In genomic region chr10:7370511-7370910, GRCh38 we compare ENCODE assay signal across 24 cellular contexts.
"Had no signal": no experiment of that assay in that cellular context is flagged by ENCODE, and none has a peak within 500 bp of the region (broad histone marks: within the 10 kb centered on the region; RNA-seq: fewer than 3 reads in every experiment).

No MANE protein-coding gene starts in this region.

- H3K4me3 Mint-ChIP-seq: activated CD4-positive, alpha-beta T cell treated with anti-CD3 and anti-CD28 coated beads for 36 hours; activated CD8-positive, alpha-beta T cell treated with anti-CD3 and anti-CD28 coated beads for 36 hours; T-cell had no signal

- ATAC-seq: activated CD4-positive, alpha-beta T cell treated with anti-CD3 and anti-CD28 coated beads for 36 hours; activated CD8-positive, alpha-beta T cell treated with anti-CD3 and anti-CD28 coated beads for 36 hours; HepG2; Right ventricle myocardium inferior; T-cell had no signal

- DNase-seq: activated CD4-positive, alpha-beta T cell treated with anti-CD3 and anti-CD28 coated beads for 36 hours; activated CD8-positive, alpha-beta T cell treated with anti-CD3 and anti-CD28 coated beads for 36 hours; activated effector memory CD4-positive, alpha-beta T cell treated with Interleukin-2 at 50 U/mL for 16 hours; activated naive CD4-positive, alpha-beta T cell treated with anti-CD3 and anti-CD28 coated beads, Interleukin-2, amount 50 U/mL, for 16 hours; aorta; caudate nucleus; MG63; MV-4-11; NCI-H1092 treated with DMSO at 0.1 percent for 48 hours; NCI-H1417 treated with DMSO at 0.1 percent for 48 hours; NCI-H1694; NCI-H2029; NCI-H2107; NCI-H2171 treated with DMSO at 0.1 percent for 48 hours; NCI-H226; NCI-H510A; NCI-H526 treated with DMSO at 0.1 percent for 48 hours; NCI-H82; T-cell; WERI-Rb-1 had no signal

- H3K9me3 Mint-ChIP-seq: activated CD8-positive, alpha-beta T cell treated with anti-CD3 and anti-CD28 coated beads for 36 hours; T-cell had no signal

- H3K4me3 ChIP-seq: breast epithelium, MG63, SK-N-MC had no signal

- H3K27ac ChIP-seq: breast epithelium, SK-N-MC, WERI-Rb-1 had no signal

- H3K4me1 ChIP-seq: breast epithelium had no signal

- H3K27me3 ChIP-seq: breast epithelium had no signal

- H3K9me3 ChIP-seq: breast epithelium, MG63 had no signal

- H3K27ac Mint-ChIP-seq: activated CD4-positive, alpha-beta T cell treated with anti-CD3 and anti-CD28 coated beads for 36 hours had no signal

- H3K36me3 ChIP-seq: MG63, WERI-Rb-1 had no signal

- H3K27me3 Mint-ChIP-seq: activated CD4-positive, alpha-beta T cell treated with anti-CD3 and anti-CD28 coated beads for 36 hours; activated CD8-positive, alpha-beta T cell treated with anti-CD3 and anti-CD28 coated beads for 36 hours; T-cell had no signal
